Comparison of ENCODE assay signal across 2 cellular contexts in the genomic region with DNA sequence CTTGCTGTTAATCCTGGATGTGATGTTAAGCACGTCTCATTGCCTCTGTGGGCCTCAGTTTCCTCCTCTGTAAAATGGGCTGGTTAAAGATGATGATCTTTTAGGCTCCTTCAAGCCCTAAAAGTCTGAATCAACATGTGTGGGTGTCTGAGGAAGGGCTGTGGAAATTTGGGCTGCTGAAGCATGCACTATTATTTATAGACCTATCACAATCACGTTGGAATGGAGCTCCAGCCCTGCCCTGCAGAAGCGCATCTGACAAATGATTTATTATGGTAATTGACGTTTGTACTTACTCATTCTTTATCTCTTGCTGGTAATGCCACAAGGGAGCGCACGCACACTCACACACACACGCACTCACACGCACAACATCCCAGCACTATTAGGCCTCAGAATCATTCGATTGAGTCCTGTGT.
A peak's percentile ranks its signal among the peaks of the same experiment; 100 is the strongest.
TF ChIP-seq lines count a peak whose summit lies in the region.

No MANE protein-coding gene starts in this region.

TF ChIP-seq in HepG2, 621 proteins besides CTCF, POLR2A, EP300 and RAD21:
- TF ChIP-seq ZFP36L2 (CRISPR knock-in tag; IDR thresholded peaks at IDR 0.05) = no peak
- TF ChIP-seq ZNF629 (CRISPR knock-in tag; conservative IDR thresholded peaks at IDR 0.05) = peak; percentile 67

TF ChIP-seq in GM12891, 5 proteins besides CTCF, POLR2A, EP300 and RAD21:
- TF ChIP-seq POU2F2 (IDR thresholded peaks at IDR 0.05; ENCODE audit: low read depth, low read length) (no peak), PAX5 (IDR thresholded peaks at IDR 0.05; ENCODE audit: insufficient read depth, low read length, severe bottlenecking) (no peak), POLR2AphosphoS5 (IDR thresholded peaks at IDR 0.05; ENCODE audit: low read depth, low read length) (no peak), SPI1 (IDR thresholded peaks at IDR 0.05; ENCODE audit: low read depth, low read length) (no peak), TAF1 (IDR thresholded peaks at IDR 0.05; ENCODE audit: low read depth, low read length) (no peak)
